ENCODE assay signal across 8 cellular contexts in the genomic region with DNA sequence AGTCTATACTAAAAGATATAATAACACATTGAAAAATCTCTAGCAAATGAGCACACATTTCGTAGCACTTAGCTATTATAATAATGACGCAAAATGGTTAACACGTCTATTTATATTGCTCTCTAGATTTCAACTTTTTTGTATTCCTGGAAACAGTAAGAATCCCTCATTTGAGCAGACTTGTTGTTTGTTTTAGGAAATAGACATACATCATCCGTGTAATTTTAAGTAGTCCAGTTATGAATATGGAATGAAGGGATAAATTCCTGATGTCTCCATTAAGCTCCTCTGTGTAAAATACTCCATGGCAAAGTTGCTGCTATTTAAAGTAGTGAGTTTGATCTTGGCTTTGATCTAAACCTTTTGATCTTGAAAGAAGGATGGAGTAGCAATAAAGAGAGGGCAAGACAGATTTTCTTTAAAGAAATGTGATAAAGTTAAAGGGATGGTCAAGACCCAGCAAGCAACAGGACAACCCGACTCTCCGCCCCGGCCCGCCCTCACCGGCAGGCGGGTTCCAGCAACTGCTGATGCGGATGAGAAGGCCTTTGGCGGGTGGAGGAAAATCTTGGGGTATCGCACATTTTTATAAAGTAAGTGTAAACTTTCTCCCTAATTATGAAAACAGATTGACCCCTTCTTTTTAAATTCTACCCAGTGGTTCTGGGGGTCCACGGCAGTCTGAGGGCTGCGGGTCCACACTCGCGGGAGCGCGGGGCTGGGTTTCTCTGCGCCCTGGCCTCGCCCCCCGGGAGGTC.
DNase-seq lines count a peak whose midpoint lies in the region; ATAC-seq and TF ChIP-seq lines count a peak whose summit lies in the region.

No MANE protein-coding gene starts in this region.

- H2AK5ac ChIP-seq in mesendoderm (ENCODE audit: low read length): no peak overlapping the region

- no peaks in the 10 kb centered on the region for H3K79me2 ChIP-seq in SU-DHL-6 (ENCODE audit: insufficient read depth, low read length)
- no peaks in the 10 kb centered on the region for H3K79me2 ChIP-seq in mesendoderm (ENCODE audit: control insufficient read depth, insufficient read depth, low read length)

- ATAC-seq in HG03342 (IDR thresholded peaks at IDR 0.05; ENCODE audit: unreplicated experiment): peak; percentile 32

- no peaks in the 10 kb centered on the region for H3K9me2 ChIP-seq in SU-DHL-6 (replicated peaks; ENCODE audit: insufficient read depth, low read length)

- H3K4me1 Mint-ChIP-seq in activated CD4-positive, alpha-beta T cell treated with anti-CD3 and anti-CD28 coated beads, Interleukin-2, amount 10 ng/mL, durations not matched to agents 7 days and 5 days: peaks cover 8% of the 10 kb centered on the region
- peaks cover 2% of the 10 kb centered on the region for H3K4me1 Mint-ChIP-seq in endodermal cell

- H3K36me3 ChIP-seq in SU-DHL-6 (ENCODE audit: low read length): no peaks in the 10 kb centered on the region
- no peaks in the 10 kb centered on the region for H3K36me3 ChIP-seq in endodermal cell (ENCODE audit: control insufficient read depth, insufficient read depth, low read length)
- H3K36me3 ChIP-seq in mesendoderm (ENCODE audit: control insufficient read depth, insufficient read depth, low read length): no peaks in the 10 kb centered on the region
- H3K36me3 ChIP-seq in tibial nerve: no peaks in the 10 kb centered on the region

- peak in 1 of 2 donors; percentile 23 for TF ChIP-seq POLR2A in tibial nerve (IDR thresholded peaks at IDR 0.05)

- H3K4ac ChIP-seq in mesendoderm (ENCODE audit: low read depth, low read length): peak overlapping the region; percentile 79

- TF ChIP-seq CTCF in SU-DHL-6 (IDR thresholded peaks at IDR 0.05; ENCODE audit: insufficient read depth, low read length, poor library complexity, severe bottlenecking) (no peak), endodermal cell (conservative IDR thresholded peaks at IDR 0.05) (peak; percentile 49), tibial nerve (IDR thresholded peaks at IDR 0.05) (peak in 3 of 5 experiments; percentile 6 to 40 (median 34))

- peak in 1 of 2 donors; percentile 79 for TF ChIP-seq EP300 in tibial nerve (IDR thresholded peaks at IDR 0.05)

- H3K27ac ChIP-seq in SU-DHL-6 (ENCODE audit: low read depth, low read length): no peak overlapping the region
- H3K27ac ChIP-seq in endodermal cell (ENCODE audit: low read depth, low read length): no peak overlapping the region
- H3K27ac ChIP-seq in mesendoderm (ENCODE audit: low read depth, low read length): no peak overlapping the region
- peak overlapping the region; percentile 93 to 99 (median 98) for H3K27ac ChIP-seq in tibial nerve

- no peaks in the 10 kb centered on the region for H4K20me1 ChIP-seq in SU-DHL-6 (ENCODE audit: low read depth, low read length)

- H4K5ac ChIP-seq in mesendoderm (ENCODE audit: low read length): no peak overlapping the region

- no peak overlapping the region for H2BK5ac ChIP-seq in mesendoderm (ENCODE audit: low read length)

- H3F3A ChIP-seq in SU-DHL-6 (ENCODE audit: insufficient read depth): peaks cover 12% of the 10 kb centered on the region

- no peak overlapping the region for H3K23ac ChIP-seq in mesendoderm (ENCODE audit: low read length)

- H3K27ac Mint-ChIP-seq in activated CD4-positive, alpha-beta T cell treated with anti-CD3 and anti-CD28 coated beads, Interleukin-2, amount 10 ng/mL, durations not matched to agents 7 days and 5 days: no peak overlapping the region
- no peak overlapping the region for H3K27ac Mint-ChIP-seq in endodermal cell

- H2AFZ ChIP-seq in SU-DHL-6 (ENCODE audit: low read depth, low read length, severe bottlenecking): peak overlapping the region; percentile 99

- H3K27me3 Mint-ChIP-seq in activated CD4-positive, alpha-beta T cell treated with anti-CD3 and anti-CD28 coated beads, Interleukin-2, amount 10 ng/mL, durations not matched to agents 7 days and 5 days: peaks cover 45% of the 10 kb centered on the region
- H3K27me3 Mint-ChIP-seq in endodermal cell (ENCODE audit: insufficient read depth): peaks cover 50% of the 10 kb centered on the region

- H3K27me3 ChIP-seq in SU-DHL-6 (ENCODE audit: low read length): no peaks in the 10 kb centered on the region
- H3K27me3 ChIP-seq in endodermal cell (ENCODE audit: control insufficient read depth, insufficient read depth, low read length, poor library complexity, severe bottlenecking): peaks cover 51% of the 10 kb centered on the region
- H3K27me3 ChIP-seq in mesendoderm (ENCODE audit: insufficient read depth, low read length, poor library complexity): peaks cover 7% of the 10 kb centered on the region
- H3K27me3 ChIP-seq in tibial nerve: no peaks in the 10 kb centered on the region

- POLR2A ChIA-PET in activated CD4-positive, alpha-beta T cell treated with anti-CD3 and anti-CD28 coated beads, Interleukin-2, amount 10 ng/mL, durations not matched to agents 7 days and 5 days (lab: Charles Lee): no interaction called here

- peak overlapping the region; percentile 67 for H3K4me3 Mint-ChIP-seq in activated CD4-positive, alpha-beta T cell treated with anti-CD3 and anti-CD28 coated beads, Interleukin-2, amount 10 ng/mL, durations not matched to agents 7 days and 5 days
- H3K4me3 Mint-ChIP-seq in endodermal cell: peak overlapping the region; percentile 55

- peaks cover 4% of the 10 kb centered on the region for H3K36me3 Mint-ChIP-seq in activated CD4-positive, alpha-beta T cell treated with anti-CD3 and anti-CD28 coated beads, Interleukin-2, amount 10 ng/mL, durations not matched to agents 7 days and 5 days (ENCODE audit: low read depth)
- H3K36me3 Mint-ChIP-seq in endodermal cell (ENCODE audit: low read depth): peaks cover 7% of the 10 kb centered on the region

- 18 to 53% methylated on average over 5 to 21 of the region's 22 CpGs for WGBS in endodermal cell (ENCODE audit: insufficient coverage in 1 of 2, insufficient read length in 1 of 2), 2 experiments
- WGBS in mesendoderm (ENCODE audit: extremely low coverage, insufficient coverage, low lambda C conversion rate): no CpG with 5 or more reads among the region's 22 CpGs
- 7% methylated on average over 22 of the region's 22 CpGs for WGBS in tibial nerve, 2 donors

- no peak for DNase-seq in activated CD4-positive, alpha-beta T cell treated with anti-CD3 and anti-CD28 coated beads, Interleukin-2, amount 10 ng/mL, durations not matched to agents 7 days and 5 days
- no peak for DNase-seq in activated CD4-positive, alpha-beta T cell treated with anti-CD3 and anti-CD28 coated beads, Interleukin-2, amount 50 U/mL, for 4 hours
- DNase-seq in endodermal cell (peak; percentile 80), mesendoderm (peak; percentile 64), tibial nerve (ENCODE audit: low spot score in 2 of 2) (peak; percentile 39 to 56), pons (ENCODE audit: low spot score) (no peak)

- H3K18ac ChIP-seq in mesendoderm (ENCODE audit: low read length): peak overlapping the region; percentile 91

- H3K4me1 ChIP-seq in endodermal cell (ENCODE audit: control insufficient read depth, insufficient read depth, low read length): no peaks in the 10 kb centered on the region
- H3K4me1 ChIP-seq in mesendoderm (ENCODE audit: control insufficient read depth, low read depth, low read length): no peaks in the 10 kb centered on the region
- H3K4me1 ChIP-seq in tibial nerve: peaks cover 0 to 38% (median 14%) of the 10 kb centered on the region in 4 donors

- peak overlapping the region; percentile 81 for H3K56ac ChIP-seq in mesendoderm (ENCODE audit: low read length)

- peak overlapping the region; percentile 94 for H4K8ac ChIP-seq in mesendoderm (ENCODE audit: low read depth, low read length)

- no peaks in the 10 kb centered on the region for H3K9me3 ChIP-seq in SU-DHL-6 (ENCODE audit: insufficient read depth, low read length)
- no peaks in the 10 kb centered on the region for H3K9me3 ChIP-seq in endodermal cell (ENCODE audit: control insufficient read depth, low read length)
- no peaks in the 10 kb centered on the region for H3K9me3 ChIP-seq in tibial nerve

- peak overlapping the region; percentile 78 for H2BK15ac ChIP-seq in mesendoderm (replicated peaks; ENCODE audit: low read depth)

- H2BK120ac ChIP-seq in mesendoderm (ENCODE audit: low read depth, low read length): peak overlapping the region; percentile 56

- H3K9ac ChIP-seq in SU-DHL-6 (ENCODE audit: low read length) (peak overlapping the region; percentile 68), endodermal cell (ENCODE audit: extremely low read depth, low read length, poor library complexity, severe bottlenecking) (peak overlapping the region; percentile 53), mesendoderm (ENCODE audit: low read length) (peak overlapping the region; percentile 75)

- H3K9me3 Mint-ChIP-seq in activated CD4-positive, alpha-beta T cell treated with anti-CD3 and anti-CD28 coated beads, Interleukin-2, amount 10 ng/mL, durations not matched to agents 7 days and 5 days: no peaks in the 10 kb centered on the region
- no peaks in the 10 kb centered on the region for H3K9me3 Mint-ChIP-seq in endodermal cell

- H3K4me3 ChIP-seq in SU-DHL-6 (ENCODE audit: insufficient read depth, low read length, poor library complexity, severe bottlenecking) (peak overlapping the region; percentile 82), endodermal cell (ENCODE audit: low read length) (peak overlapping the region; percentile 86), mesendoderm (ENCODE audit: low read length) (peak overlapping the region; percentile 65), tibial nerve (peak overlapping the region; percentile 71 to 79 (median 72))

- H3K79me1 ChIP-seq in mesendoderm (ENCODE audit: low read length): no peaks in the 10 kb centered on the region

- CTCF ChIA-PET in activated CD4-positive, alpha-beta T cell treated with anti-CD3 and anti-CD28 coated beads, Interleukin-2, amount 10 ng/mL, durations not matched to agents 7 days and 5 days (lab: Charles Lee): interaction anchor here (1.0 to 1.2 kb wide), 2 partner anchors 9 to 89 kb away, joined by 3 read pairs; no protein-coding TSS in a partner anchor

- H3K4me2 ChIP-seq in SU-DHL-6 (ENCODE audit: low read depth, low read length, poor library complexity, severe bottlenecking): peak overlapping the region; percentile 88
- peak overlapping the region; percentile 64 for H3K4me2 ChIP-seq in mesendoderm (ENCODE audit: low read length)

Comparison
In these comparisons a context has a peak if more than half of its experiments do, and no peak if none do; other contexts are left out.
1. DNase-seq: peak in endodermal cell (single experiment), mesendoderm (single experiment) and tibial nerve (2 of 2); none in activated CD4-positive, alpha-beta T cell treated with anti-CD3 and anti-CD28 coated beads, Interleukin-2, amount 10 ng/mL, durations not matched to agents 7 days and 5 days (single experiment), activated CD4-positive, alpha-beta T cell treated with anti-CD3 and anti-CD28 coated beads, Interleukin-2, amount 50 U/mL, for 4 hours (0 of 2) and pons (single experiment).
2. H3K27ac ChIP-seq: peak in tibial nerve (4 of 4); none in SU-DHL-6 (single experiment), endodermal cell (single experiment) and mesendoderm (single experiment).
3. Peak in every context shown above with its lines, with median percentiles within 50 percentile points of each other: H3K4me3 ChIP-seq and H3K9ac ChIP-seq.